ENCODE assay signal across 8 cellular contexts in genomic region chr2:38601061-38601460, GRCh38. TPM values are rescaled to one million over a fixed set of nuclear protein-coding genes. Genes with fewer than 3 reads are reported as not detected.
DNase-seq lines count a peak whose midpoint lies in the region; ATAC-seq and TF ChIP-seq lines count a peak whose summit lies in the region.

No MANE protein-coding gene starts in this region.

- in situ Hi-C loops in astrocyte of the cerebellum (cut with HindIII; ENCODE audit: low sequenced_read_pairs), result no loop called here

- H3K27me3 ChIP-seq in heart left ventricle (no peaks in the 10 kb centered on the region), lower lobe of right lung (ENCODE audit: low read depth) (no peaks in the 10 kb centered on the region)

- TF ChIP-seq CTCF in heart left ventricle (IDR thresholded peaks at IDR 0.05) (no peak), astrocyte of the cerebellum (IDR thresholded peaks at IDR 0.05; ENCODE audit: low read depth, low read length, missing control alignments) (no peak), lower lobe of right lung (IDR thresholded peaks at IDR 0.05) (no peak)

- H3K9me3 ChIP-seq in heart left ventricle, result no peaks in the 10 kb centered on the region
- no peaks in the 10 kb centered on the region for H3K9me3 ChIP-seq in lower lobe of right lung

- intact Hi-C loops in heart left ventricle (cut with DNase I), result loop anchor here in 8 of 10 donors (5.0 kb wide), 7 partner anchors 61 to 521 kb away; partner anchors contain the start of genes GALM (in 4 of the 8) and SOS1 (in 1 of the 8)
- intact Hi-C loops in cardiac septum (cut with DNase I), result loop anchor here (5.0 kb wide), 1 partner anchor 66 kb away; the partner anchor contains the start of gene GALM
- intact Hi-C loops in lower lobe of right lung (cut with DNase I), result no loop called here

- TF ChIP-seq POLR2A in heart left ventricle (IDR thresholded peaks at IDR 0.05), result no peak

- DNase-seq in heart left ventricle (no peak), cardiac septum (ENCODE audit: low spot score) (no peak), astrocyte of the cerebellum (ENCODE audit: low read depth) (no peak), lower lobe of right lung (no peak), NCI-H187 (lab: John Stamatoyannopoulos, UW) (no peak), NCI-H1092 treated with DMSO at 0.1 percent for 48 hours (lab: John Stamatoyannopoulos, UW) (no peak)
- no peak for DNase-seq in activated CD4-positive, alpha-beta T cell treated with anti-CD3 and anti-CD28 coated beads for 4 hours

- H3K4me1 ChIP-seq in heart left ventricle (peaks cover 0 to 65% (median 46%) of the 10 kb centered on the region in 12 donors), lower lobe of right lung (peaks cover 65% of the 10 kb centered on the region), urinary bladder (ENCODE audit: insufficient read depth) (peaks cover 4% of the 10 kb centered on the region)

- H3K27ac ChIP-seq in heart left ventricle (peak overlapping the region in 11 of 12 donors; percentile 96 to 100 (median 98)), lower lobe of right lung (peak overlapping the region; percentile 95), urinary bladder (ENCODE audit: low read depth) (no peak overlapping the region)

- peak overlapping the region; percentile 70 to 96 (median 92) for H3K4me3 ChIP-seq in heart left ventricle
- peak overlapping the region; percentile 87 for H3K4me3 ChIP-seq in astrocyte of the cerebellum (ENCODE audit: low read depth, low read length)
- peak overlapping the region; percentile 74 for H3K4me3 ChIP-seq in lower lobe of right lung
- H3K4me3 ChIP-seq in urinary bladder (ENCODE audit: low read depth, low read length), result peak overlapping the region; percentile 95

- H3K36me3 ChIP-seq in heart left ventricle (no peaks in the 10 kb centered on the region), lower lobe of right lung (no peaks in the 10 kb centered on the region), urinary bladder (ENCODE audit: insufficient read depth) (no peaks in the 10 kb centered on the region)

- ATAC-seq in heart left ventricle (no peak), lower lobe of right lung (no peak)

- 1 to 5% (median 3%) methylated on average over 6 of the region's 6 CpGs for WGBS in heart left ventricle, 4 donors
- WGBS in urinary bladder, result 5% methylated on average over 6 of the region's 6 CpGs

RNA-seq across cellular contexts. Expression of gene HNRNPLL, which starts 1.7 kb away (rescaled TPM):
- total RNA-seq in heart left ventricle (10 to 100 TPM; 12.1 to 33.2 (median 23.5) TPM), cardiac septum (25.1 TPM), lower lobe of right lung (38.8 TPM), urinary bladder (106 TPM)
- polyA plus RNA-seq in heart left ventricle (10 to 100 TPM in 1 of 2 donors, 1 to 10 TPM in 1; 6.9 to 22.8 TPM), urinary bladder (28.4 TPM)
